Comparison of ENCODE assay signal across 14 cellular contexts in genomic region chr1:183871568-183871967, GRCh38.
A peak's percentile ranks its signal among the peaks of the same experiment; 100 is the strongest.
DNase-seq lines count a peak whose midpoint lies in the region; ATAC-seq, FAIRE-seq and TF ChIP-seq lines count a peak whose summit lies in the region.
"Had no signal": no experiment of that assay in that cellular context is flagged by ENCODE, and none has a peak within 500 bp of the region (broad histone marks: within the 10 kb centered on the region; RNA-seq: fewer than 3 reads in every experiment).

No MANE protein-coding gene starts in this region.

- no peaks in the 10 kb centered on the region for H3K36me3 Mint-ChIP-seq in endodermal cell (ENCODE audit: low read depth)
- H3K36me3 Mint-ChIP-seq: activated CD4-positive, alpha-beta memory T cell treated with anti-CD3 and anti-CD28 coated beads for 36 hours had no signal

- H3K9me2 ChIP-seq in hepatocyte (replicated peaks; ENCODE audit: insufficient read depth), result no peaks in the 10 kb centered on the region

- H3K9ac ChIP-seq in BLaER1, result peak overlapping the region; percentile 71
- H3K9ac ChIP-seq in endodermal cell (ENCODE audit: extremely low read depth, low read length, poor library complexity, severe bottlenecking), result no peak overlapping the region

- H3K27ac Mint-ChIP-seq in endodermal cell, result no peak overlapping the region
- H3K27ac Mint-ChIP-seq: activated CD4-positive, alpha-beta memory T cell treated with anti-CD3 and anti-CD28 coated beads for 36 hours had no signal

- no peak overlapping the region for H2AFZ ChIP-seq in hepatocyte

- H3K36me3 ChIP-seq in BLaER1 (peaks cover 36% of the 10 kb centered on the region), hepatocyte (replicated peaks; ENCODE audit: insufficient read depth, low read depth) (no peaks in the 10 kb centered on the region), endodermal cell (ENCODE audit: control insufficient read depth, insufficient read depth, low read length) (no peaks in the 10 kb centered on the region)
- H3K36me3 ChIP-seq: BE2C had no signal

- 0 out of 2 replicates have a peak, but pooled peaks cover under 1% of the 10 kb centered on the region for H3K9me3 ChIP-seq in BLaER1
- H3K9me3 ChIP-seq in hepatocyte (ENCODE audit: low read depth), result no peaks in the 10 kb centered on the region
- H3K9me3 ChIP-seq in endodermal cell (ENCODE audit: control insufficient read depth, low read length), result no peaks in the 10 kb centered on the region
- H3K9me3 ChIP-seq: BE2C, mucosa of descending colon had no signal

- 64% methylated on average over 3 of the region's 3 CpGs for WGBS in hepatocyte (ENCODE audit: low lambda C conversion rate, missing lambda C conversion rate)
- 84 to 93% methylated on average over 2 to 3 of the region's 3 CpGs for WGBS in endodermal cell (ENCODE audit: insufficient coverage in 1 of 2, insufficient read length in 1 of 2), 2 experiments

- peaks cover 5% of the 10 kb centered on the region for H3K79me2 ChIP-seq in hepatocyte

- peaks cover 32% of the 10 kb centered on the region for H3K4me1 Mint-ChIP-seq in endodermal cell

- no peak for FAIRE-seq in HTR-8/SVneo (lab: Jason Lieb, UNC)
- FAIRE-seq: GM12892 had no signal

- H3K4me1 ChIP-seq in BLaER1, result peaks cover 97% of the 10 kb centered on the region
- peaks cover 44% of the 10 kb centered on the region for H3K4me1 ChIP-seq in hepatocyte (ENCODE audit: insufficient read depth)
- peaks cover 8% of the 10 kb centered on the region for H3K4me1 ChIP-seq in endodermal cell (ENCODE audit: control insufficient read depth, insufficient read depth, low read length)
- H3K4me1 ChIP-seq: BE2C had no signal

- no peak overlapping the region for H3K4me3 Mint-ChIP-seq in endodermal cell
- H3K4me3 Mint-ChIP-seq: activated CD4-positive, alpha-beta memory T cell treated with anti-CD3 and anti-CD28 coated beads for 36 hours had no signal

- no peak overlapping the region; the same call in 1 of the 2 replicates for H3K4me3 ChIP-seq in BLaER1
- no peak overlapping the region for H3K4me3 ChIP-seq in hepatocyte
- no peak overlapping the region for H3K4me3 ChIP-seq in endodermal cell (ENCODE audit: low read length)
- H3K4me3 ChIP-seq: mucosa of descending colon had no signal

- no peak for TF ChIP-seq CTCF in hepatocyte (IDR thresholded peaks at IDR 0.05; ENCODE audit: poor library complexity)
- TF ChIP-seq CTCF in endodermal cell (conservative IDR thresholded peaks at IDR 0.05), result no peak

- H3K27me3 Mint-ChIP-seq in endodermal cell (ENCODE audit: insufficient read depth), result no peaks in the 10 kb centered on the region
- H3K27me3 Mint-ChIP-seq: activated CD4-positive, alpha-beta memory T cell treated with anti-CD3 and anti-CD28 coated beads for 36 hours had no signal

- ATAC-seq in sciatic nerve, result peak; percentile 18
- ATAC-seq in HG02759 (IDR thresholded peaks at IDR 0.05; ENCODE audit: unreplicated experiment), result no peak
- ATAC-seq: mucosa of descending colon had no signal

- H3K9me3 Mint-ChIP-seq in endodermal cell, result no peaks in the 10 kb centered on the region
- H3K9me3 Mint-ChIP-seq: activated CD4-positive, alpha-beta memory T cell treated with anti-CD3 and anti-CD28 coated beads for 36 hours had no signal

- H3K27ac ChIP-seq in BLaER1 (peak overlapping the region; percentile 96), angular gyrus (ENCODE audit: low read depth, low read length) (peak overlapping the region; percentile 96), hepatocyte (peak overlapping the region; percentile 14), endodermal cell (ENCODE audit: low read depth, low read length) (no peak overlapping the region)

- H3K27me3 ChIP-seq in BLaER1, result no peaks in the 10 kb centered on the region
- no peaks in the 10 kb centered on the region for H3K27me3 ChIP-seq in hepatocyte
- H3K27me3 ChIP-seq in endodermal cell (ENCODE audit: control insufficient read depth, insufficient read depth, low read length, poor library complexity, severe bottlenecking), result peaks cover 11% of the 10 kb centered on the region
- H3K27me3 ChIP-seq: BE2C had no signal

- no peaks in the 10 kb centered on the region for H4K20me1 ChIP-seq in BLaER1
- no peaks in the 10 kb centered on the region for H4K20me1 ChIP-seq in hepatocyte (ENCODE audit: insufficient read depth, poor library complexity, severe bottlenecking)

- peak overlapping the region; percentile 76 for H3K4me2 ChIP-seq in BLaER1
- peak overlapping the region; percentile 50 for H3K4me2 ChIP-seq in hepatocyte

- no peak for DNase-seq in hepatocyte (ENCODE audit: low spot score)
- DNase-seq in sciatic nerve (ENCODE audit: low spot score), result no peak
- DNase-seq in endodermal cell, result no peak
- DNase-seq in HTR-8/SVneo (ENCODE audit: insufficient read length, low spot score), result no peak
- DNase-seq in foreskin melanocyte, result no peak
- DNase-seq: activated CD4-positive, alpha-beta memory T cell treated with anti-CD3 and anti-CD28 coated beads for 36 hours; activated naive CD4-positive, alpha-beta T cell treated with anti-CD3 and anti-CD28 coated beads, Interleukin-2, amount 50 U/mL, for 16 hours; BE2C; mucosa of descending colon; NCI-H2227 treated with DMSO at 0.1 percent for 48 hours had no signal

- intact Hi-C loops in sciatic nerve (cut with DNase I), result no loop called here
